In genomic region chr19:15549581-15549980, GRCh38 we compare ENCODE assay signal across 10 cellular contexts. TPM values are rescaled to one million over a fixed set of nuclear protein-coding genes. Genes with fewer than 3 reads are reported as not detected.
"Had no signal": no experiment of that assay in that cellular context is flagged by ENCODE, and none has a peak within 500 bp of the region (broad histone marks: within the 10 kb centered on the region; RNA-seq: fewer than 3 reads in every experiment).

No MANE protein-coding gene starts in this region.

- H3K27ac ChIP-seq: HL-60 had no signal

- H2AFZ ChIP-seq: GM23338 had no signal

- H3K4me2 ChIP-seq: GM23338 had no signal

- H3K9me3 Mint-ChIP-seq: HFFc6, IgD-negative memory B cell had no signal

- H3K4me1 Mint-ChIP-seq: GM23338, H9 had no signal

- FAIRE-seq: H1, H54, HepG2 had no signal

- H3K4me3 Mint-ChIP-seq: GM23338, H9, HFFc6 had no signal

- H3K36me3 Mint-ChIP-seq: IgD-negative memory B cell had no signal

- ATAC-seq: GM23338, HepG2 had no signal

- H3K27ac Mint-ChIP-seq: GM23338, HFFc6 had no signal

- DNase-seq: H9, HCEC 1CT, HFFc6 had no signal

- H3K4me3 ChIP-seq: GM23338 had no signal

RNA-seq across cellular contexts. Expression of gene CYP4F22, which starts 41.3 kb away (rescaled TPM):
- total RNA-seq: H1, H9, HepG2, HFFc6, HT1080 had no signal
- polyA plus RNA-seq: H1, IgD-negative memory B cell had no signal
